ENCODE assay signal across 1 cellular context in the genomic region with DNA sequence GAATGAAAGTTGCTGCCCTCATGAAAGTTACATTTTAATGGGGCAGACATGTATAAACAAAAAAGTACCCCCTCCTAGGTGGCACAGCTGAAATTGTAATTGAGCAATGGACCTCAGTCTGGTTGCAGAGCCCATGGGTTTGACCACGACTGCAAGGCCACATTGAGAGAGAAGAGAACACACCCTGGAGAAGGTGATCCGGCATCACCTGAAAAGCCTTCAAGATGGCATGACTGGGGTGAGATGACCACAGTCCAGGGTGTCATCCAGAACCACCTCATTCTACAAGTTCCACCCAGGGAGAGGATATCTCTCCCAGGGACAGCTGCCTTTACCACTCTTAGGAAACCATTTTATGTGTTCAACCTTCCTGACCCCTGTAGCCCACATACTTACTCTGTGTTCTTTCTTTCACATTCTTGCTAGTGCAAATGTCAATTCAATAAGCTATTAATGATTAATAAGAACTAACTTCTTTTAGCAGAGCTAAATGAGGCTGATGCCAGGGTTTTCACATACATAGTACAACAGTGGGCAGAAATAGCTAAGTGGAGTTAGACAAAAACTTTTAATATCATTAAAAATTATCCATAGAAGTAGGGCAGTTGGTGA.
TF ChIP-seq lines count a peak whose summit lies in the region.

No MANE protein-coding gene starts in this region.

TF ChIP-seq in IMR-90, 13 proteins besides CTCF, POLR2A, EP300 and RAD21:
- TF ChIP-seq CEBPB (IDR thresholded peaks at IDR 0.05; ENCODE audit: low read depth, low read length) (no peak), MAZ (IDR thresholded peaks at IDR 0.05; ENCODE audit: borderline replicate concordance, low read depth, low read length) (no peak), RFX5 (IDR thresholded peaks at IDR 0.05; ENCODE audit: low read depth, low read length) (no peak), USF2 (IDR thresholded peaks at IDR 0.05; ENCODE audit: low read depth, low read length) (no peak), MAFK (IDR thresholded peaks at IDR 0.05; ENCODE audit: low read depth, low read length) (no peak), BHLHE40 (IDR thresholded peaks at IDR 0.05; ENCODE audit: low read depth, low read length) (no peak), CHD1 (IDR thresholded peaks at IDR 0.05; ENCODE audit: low read depth, low read length) (no peak), SMC3 (IDR thresholded peaks at IDR 0.05; ENCODE audit: low read depth, low read length) (no peak), RCOR1 (IDR thresholded peaks at IDR 0.05; ENCODE audit: insufficient replicate concordance, low read length) (no peak), FOS (IDR thresholded peaks at IDR 0.05; ENCODE audit: low read depth, low read length) (no peak), NFE2L2 (IDR thresholded peaks at IDR 0.05; ENCODE audit: low read depth, low read length) (no peak), MXI1 (IDR thresholded peaks at IDR 0.05; ENCODE audit: borderline replicate concordance, low read depth, low read length) (no peak)
- TF ChIP-seq, protein P1, sequence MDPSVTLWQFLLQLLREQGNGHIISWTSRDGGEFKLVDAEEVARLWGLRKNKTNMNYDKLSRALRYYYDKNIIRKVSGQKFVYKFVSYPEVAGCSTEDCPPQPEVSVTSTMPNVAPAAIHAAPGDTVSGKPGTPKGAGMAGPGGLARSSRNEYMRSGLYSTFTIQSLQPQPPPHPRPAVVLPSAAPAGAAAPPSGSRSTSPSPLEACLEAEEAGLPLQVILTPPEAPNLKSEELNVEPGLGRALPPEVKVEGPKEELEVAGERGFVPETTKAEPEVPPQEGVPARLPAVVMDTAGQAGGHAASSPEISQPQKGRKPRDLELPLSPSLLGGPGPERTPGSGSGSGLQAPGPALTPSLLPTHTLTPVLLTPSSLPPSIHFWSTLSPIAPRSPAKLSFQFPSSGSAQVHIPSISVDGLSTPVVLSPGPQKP (IDR thresholded peaks at IDR 0.05; ENCODE audit: borderline replicate concordance, low read depth, low read length), result no peak
